In genomic region chr9:134233022-134233421, GRCh38 we compare ENCODE assay signal across 27 cellular contexts.
"Had no signal": no experiment of that assay in that cellular context is flagged by ENCODE, and none has a peak within 500 bp of the region (broad histone marks: within the 10 kb centered on the region; RNA-seq: fewer than 3 reads in every experiment).

No MANE protein-coding gene starts in this region.

- H3K27ac ChIP-seq: body of pancreas, dorsolateral prefrontal cortex, ovary, sigmoid colon, stomach, suprapubic skin, transverse colon had no signal

- H3K4me3 ChIP-seq: body of pancreas, coronary artery, dorsolateral prefrontal cortex, lung, ovary, sigmoid colon, stomach, suprapubic skin, transverse colon had no signal

- H3K9me3 ChIP-seq: body of pancreas, ovary, sigmoid colon, stomach, suprapubic skin, transverse colon had no signal

- DNase-seq: activated CD4-positive, alpha-beta T cell treated with anti-CD3 and anti-CD28 coated beads for 36 hours; activated CD4-positive, CD25-positive, alpha-beta regulatory T cell; activated CD8-positive, alpha-beta memory T cell treated with anti-CD3 and anti-CD28 coated beads, Interleukin-2, amount 10 ng/mL, durations not matched to agents 7 days and 5 days; activated CD8-positive, alpha-beta T cell treated with anti-CD3 and anti-CD28 coated beads, Interleukin-2, amount 10 ng/mL, durations not matched to agents 7 days and 5 days; activated naive CD4-positive, alpha-beta T cell treated with Interleukin-2 at 50 U/mL for 16 hours; activated T-cell treated with anti-CD3 and anti-CD28 coated beads for 4 hours; activated T-cell treated with anti-CD3 and anti-CD28 coated beads, Interleukin-2, amount 50 U/mL, for 72 hours; aorta; body of pancreas; dorsolateral prefrontal cortex; effector memory CD4-positive, alpha-beta T cell; glutamatergic neuron; left cardiac atrium; naive B cell; nephron progenitor cell; sigmoid colon; small intestine; stimulated activated CD4-positive, alpha-beta T cell treated with anti-CD3 and anti-CD28 coated beads, Interleukin-1b, Interleukin-23, amount 100 ng/mL, for 48 hours; stimulated activated CD4-positive, alpha-beta T cell treated with anti-CD3 and anti-CD28 coated beads, Interleukin-4, amount 100 ng/mL, for 4 hours; stimulated activated CD8-positive, alpha-beta memory T cell treated with anti-CD3 and anti-CD28 coated beads, Interleukin-4, amount 100 ng/mL, for 48 hours; stimulated activated naive B cell treated with anti-CD40 and anti-IgM and Interleukin-4, amounts not matched to agents 10 μg/mL and 1 μg/mL and 100 μg/mL, for 72 hours; stomach; transverse colon had no signal

- H3K27me3 ChIP-seq: body of pancreas, ovary had no signal

- ATAC-seq: activated CD4-positive, alpha-beta T cell treated with anti-CD3 and anti-CD28 coated beads for 36 hours; activated CD8-positive, alpha-beta memory T cell treated with anti-CD3 and anti-CD28 coated beads, Interleukin-2, amount 10 ng/mL, durations not matched to agents 7 days and 5 days; activated CD8-positive, alpha-beta T cell treated with anti-CD3 and anti-CD28 coated beads, Interleukin-2, amount 10 ng/mL, durations not matched to agents 7 days and 5 days; activated T-cell treated with anti-CD3 and anti-CD28 coated beads, Interleukin-2, amount 50 U/mL, for 72 hours; body of pancreas; stimulated activated naive B cell treated with anti-CD40 and anti-IgM and Interleukin-4, amounts not matched to agents 10 μg/mL and 1 μg/mL and 100 μg/mL, for 72 hours had no signal

- H3K36me3 ChIP-seq: ovary, sigmoid colon, stomach, suprapubic skin, transverse colon had no signal
